1 cellular context compared by ENCODE assay signal in genomic region chr12:65699251-65699650, GRCh38.
TF ChIP-seq lines count a peak whose summit lies in the region.

No MANE protein-coding gene starts in this region.

TF ChIP-seq in GM23338, 12 proteins besides CTCF, POLR2A, EP300 and RAD21 (continued from another document):
- TF ChIP-seq, protein P1, sequence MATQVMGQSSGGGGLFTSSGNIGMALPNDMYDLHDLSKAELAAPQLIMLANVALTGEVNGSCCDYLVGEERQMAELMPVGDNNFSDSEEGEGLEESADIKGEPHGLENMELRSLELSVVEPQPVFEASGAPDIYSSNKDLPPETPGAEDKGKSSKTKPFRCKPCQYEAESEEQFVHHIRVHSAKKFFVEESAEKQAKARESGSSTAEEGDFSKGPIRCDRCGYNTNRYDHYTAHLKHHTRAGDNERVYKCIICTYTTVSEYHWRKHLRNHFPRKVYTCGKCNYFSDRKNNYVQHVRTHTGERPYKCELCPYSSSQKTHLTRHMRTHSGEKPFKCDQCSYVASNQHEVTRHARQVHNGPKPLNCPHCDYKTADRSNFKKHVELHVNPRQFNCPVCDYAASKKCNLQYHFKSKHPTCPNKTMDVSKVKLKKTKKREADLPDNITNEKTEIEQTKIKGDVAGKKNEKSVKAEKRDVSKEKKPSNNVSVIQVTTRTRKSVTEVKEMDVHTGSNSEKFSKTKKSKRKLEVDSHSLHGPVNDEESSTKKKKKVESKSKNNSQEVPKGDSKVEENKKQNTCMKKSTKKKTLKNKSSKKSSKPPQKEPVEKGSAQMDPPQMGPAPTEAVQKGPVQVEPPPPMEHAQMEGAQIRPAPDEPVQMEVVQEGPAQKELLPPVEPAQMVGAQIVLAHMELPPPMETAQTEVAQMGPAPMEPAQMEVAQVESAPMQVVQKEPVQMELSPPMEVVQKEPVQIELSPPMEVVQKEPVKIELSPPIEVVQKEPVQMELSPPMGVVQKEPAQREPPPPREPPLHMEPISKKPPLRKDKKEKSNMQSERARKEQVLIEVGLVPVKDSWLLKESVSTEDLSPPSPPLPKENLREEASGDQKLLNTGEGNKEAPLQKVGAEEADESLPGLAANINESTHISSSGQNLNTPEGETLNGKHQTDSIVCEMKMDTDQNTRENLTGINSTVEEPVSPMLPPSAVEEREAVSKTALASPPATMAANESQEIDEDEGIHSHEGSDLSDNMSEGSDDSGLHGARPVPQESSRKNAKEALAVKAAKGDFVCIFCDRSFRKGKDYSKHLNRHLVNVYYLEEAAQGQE (IDR thresholded peaks at IDR 0.05; ENCODE audit: unreplicated experiment), result no peak
- TF ChIP-seq ZNF114 (CRISPR knock-in tag; IDR thresholded peaks at IDR 0.05) (no peak), JUNB (IDR thresholded peaks at IDR 0.05; ENCODE audit: unreplicated experiment) (no peak)
TF ChIP-seq in GM23338: peak in this region for 0.
